ENCODE assay signal across 1 cellular context in the genomic region with DNA sequence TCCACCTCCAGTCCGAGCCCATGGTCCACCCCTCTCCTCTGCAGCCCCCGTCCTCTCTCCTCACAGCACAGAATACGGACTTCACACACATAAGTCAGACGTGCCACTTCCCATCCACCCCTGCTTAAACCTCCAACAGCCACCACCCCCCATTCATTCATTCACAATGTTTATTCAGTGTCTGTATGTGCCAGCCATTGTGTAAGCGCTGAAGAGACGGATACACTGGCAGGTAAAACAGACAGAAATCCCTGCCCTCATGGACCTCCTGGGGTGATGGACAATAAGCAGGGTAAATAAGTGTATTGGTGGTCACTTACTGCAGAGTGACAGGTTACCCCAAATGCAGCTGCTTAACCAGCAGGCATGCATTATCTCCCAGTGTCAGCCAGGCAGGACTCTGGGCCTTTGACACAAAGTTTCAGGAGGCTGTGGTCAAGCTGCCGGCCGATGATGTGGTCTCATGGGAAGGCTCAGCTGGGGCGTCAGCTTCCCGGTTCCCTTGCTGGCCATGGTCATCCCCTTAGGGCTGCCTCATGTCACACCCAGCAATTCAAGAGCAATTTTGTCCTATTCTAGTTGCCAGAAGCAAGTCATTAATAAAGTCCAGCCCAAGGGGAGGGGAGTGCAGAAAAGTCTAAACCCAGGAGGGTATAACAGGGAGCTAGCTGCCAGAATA.
TF ChIP-seq lines count a peak whose summit lies in the region.

No MANE protein-coding gene starts in this region.

TF ChIP-seq in HepG2, 621 proteins besides CTCF, POLR2A, EP300 and RAD21 (continues in another document):
- TF ChIP-seq, protein P1, sequence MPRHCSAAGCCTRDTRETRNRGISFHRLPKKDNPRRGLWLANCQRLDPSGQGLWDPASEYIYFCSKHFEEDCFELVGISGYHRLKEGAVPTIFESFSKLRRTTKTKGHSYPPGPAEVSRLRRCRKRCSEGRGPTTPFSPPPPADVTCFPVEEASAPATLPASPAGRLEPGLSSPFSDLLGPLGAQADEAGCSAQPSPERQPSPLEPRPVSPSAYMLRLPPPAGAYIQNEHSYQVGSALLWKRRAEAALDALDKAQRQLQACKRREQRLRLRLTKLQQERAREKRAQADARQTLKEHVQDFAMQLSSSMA (CRISPR knock-in tag; IDR thresholded peaks at IDR 0.05), result no peak
- TF ChIP-seq ZKSCAN5 (CRISPR knock-in tag; IDR thresholded peaks at IDR 0.05), result no peak
- TF ChIP-seq SOX13 (IDR thresholded peaks at IDR 0.05), result no peak
- no peak for TF ChIP-seq SOX13 (CRISPR knock-in tag; conservative IDR thresholded peaks at IDR 0.05 in 1 of 2, IDR thresholded peaks at IDR 0.05 in 1 of 2)
- TF ChIP-seq CENPX (CRISPR knock-in tag; IDR thresholded peaks at IDR 0.05), result no peak
- no peak for TF ChIP-seq NFYC (CRISPR knock-in tag; IDR thresholded peaks at IDR 0.05)
- TF ChIP-seq ZNF280D (CRISPR knock-in tag; IDR thresholded peaks at IDR 0.05), result peak; percentile 42; the same call in 1 of the 2 replicates
- 0 out of 2 replicates have a peak, but pooled peaks have one; percentile 25 for TF ChIP-seq SALL1 (CRISPR knock-in tag; IDR thresholded peaks at IDR 0.05)
- TF ChIP-seq, protein P2, sequence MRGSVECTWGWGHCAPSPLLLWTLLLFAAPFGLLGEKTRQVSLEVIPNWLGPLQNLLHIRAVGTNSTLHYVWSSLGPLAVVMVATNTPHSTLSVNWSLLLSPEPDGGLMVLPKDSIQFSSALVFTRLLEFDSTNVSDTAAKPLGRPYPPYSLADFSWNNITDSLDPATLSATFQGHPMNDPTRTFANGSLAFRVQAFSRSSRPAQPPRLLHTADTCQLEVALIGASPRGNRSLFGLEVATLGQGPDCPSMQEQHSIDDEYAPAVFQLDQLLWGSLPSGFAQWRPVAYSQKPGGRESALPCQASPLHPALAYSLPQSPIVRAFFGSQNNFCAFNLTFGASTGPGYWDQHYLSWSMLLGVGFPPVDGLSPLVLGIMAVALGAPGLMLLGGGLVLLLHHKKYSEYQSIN (CRISPR knock-in tag; IDR thresholded peaks at IDR 0.05; ENCODE audit: borderline replicate concordance), result no peak
- no peak for TF ChIP-seq ELF1 (CRISPR knock-in tag; IDR thresholded peaks at IDR 0.05)
- no peak for TF ChIP-seq PHB2 (IDR thresholded peaks at IDR 0.05; ENCODE audit: partially characterized antibody)
- 0 out of 2 replicates have a peak, but pooled peaks have one; percentile 16 for TF ChIP-seq ZGPAT (CRISPR knock-in tag; IDR thresholded peaks at IDR 0.05)
- no peak for TF ChIP-seq ETV5 (CRISPR knock-in tag; IDR thresholded peaks at IDR 0.05; ENCODE audit: borderline replicate concordance)
- no peak for TF ChIP-seq SRSF1 (optimal IDR thresholded peaks at IDR 0.05; ENCODE audit: low read depth, low read length)
- TF ChIP-seq ZNF30 (CRISPR knock-in tag; IDR thresholded peaks at IDR 0.05), result no peak
- TF ChIP-seq ZNF12 (CRISPR knock-in tag; IDR thresholded peaks at IDR 0.05), result peak; percentile 35; the same call in 1 of the 2 replicates
- TF ChIP-seq, protein P3, sequence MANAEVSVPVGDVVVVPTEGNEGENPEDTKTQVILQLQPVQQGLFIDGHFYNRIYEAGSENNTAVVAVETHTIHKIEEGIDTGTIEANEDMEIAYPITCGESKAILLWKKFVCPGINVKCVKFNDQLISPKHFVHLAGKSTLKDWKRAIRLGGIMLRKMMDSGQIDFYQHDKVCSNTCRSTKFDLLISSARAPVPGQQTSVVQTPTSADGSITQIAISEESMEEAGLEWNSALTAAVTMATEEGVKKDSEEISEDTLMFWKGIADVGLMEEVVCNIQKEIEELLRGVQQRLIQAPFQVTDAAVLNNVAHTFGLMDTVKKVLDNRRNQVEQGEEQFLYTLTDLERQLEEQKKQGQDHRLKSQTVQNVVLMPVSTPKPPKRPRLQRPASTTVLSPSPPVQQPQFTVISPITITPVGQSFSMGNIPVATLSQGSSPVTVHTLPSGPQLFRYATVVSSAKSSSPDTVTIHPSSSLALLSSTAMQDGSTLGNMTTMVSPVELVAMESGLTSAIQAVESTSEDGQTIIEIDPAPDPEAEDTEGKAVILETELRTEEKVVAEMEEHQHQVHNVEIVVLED (CRISPR knock-in tag; IDR thresholded peaks at IDR 0.05; ENCODE audit: borderline replicate concordance), result no peak
- TF ChIP-seq TRIM24 (CRISPR knock-in tag; IDR thresholded peaks at IDR 0.05), result peak; percentile 56; the same call in 1 of the 2 replicates
- TF ChIP-seq CEBPG (CRISPR knock-in tag; IDR thresholded peaks at IDR 0.05), result peak; percentile 49
- no peak for TF ChIP-seq ZNF792 (CRISPR knock-in tag; IDR thresholded peaks at IDR 0.05)
- no peak for TF ChIP-seq ZNF790 (CRISPR knock-in tag; IDR thresholded peaks at IDR 0.05; ENCODE audit: borderline replicate concordance)
- TF ChIP-seq, protein P4, sequence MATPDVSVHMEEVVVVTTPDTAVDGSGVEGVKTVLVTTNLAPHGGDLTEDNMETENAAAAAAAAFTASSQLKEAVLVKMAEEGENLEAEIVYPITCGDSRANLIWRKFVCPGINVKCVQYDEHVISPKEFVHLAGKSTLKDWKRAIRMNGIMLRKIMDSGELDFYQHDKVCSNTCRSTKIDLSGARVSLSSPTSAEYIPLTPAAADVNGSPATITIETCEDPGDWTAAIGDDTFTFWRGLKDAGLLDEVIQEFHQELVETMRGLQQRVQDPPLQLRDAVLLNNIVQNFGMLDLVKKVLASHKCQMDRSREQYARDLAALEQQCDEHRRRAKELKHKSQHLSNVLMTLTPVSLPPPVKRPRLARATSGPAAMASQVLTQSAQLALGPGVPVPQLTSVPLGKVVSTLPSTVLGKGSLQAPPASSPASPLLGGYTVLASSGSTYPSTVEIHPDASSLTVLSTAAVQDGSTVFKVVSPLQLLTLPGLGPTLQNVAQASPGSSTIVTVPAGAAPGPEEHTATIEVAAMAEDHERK (CRISPR knock-in tag; IDR thresholded peaks at IDR 0.05; ENCODE audit: low read depth), result no peak
- no peak for TF ChIP-seq CHD4 (IDR thresholded peaks at IDR 0.05; ENCODE audit: borderline replicate concordance, low read length)
- no peak for TF ChIP-seq ZNF10 (CRISPR knock-in tag; IDR thresholded peaks at IDR 0.05; ENCODE audit: borderline replicate concordance, low read depth)
- no peak for TF ChIP-seq ZMYM2 (CRISPR knock-in tag; IDR thresholded peaks at IDR 0.05)
- TF ChIP-seq, protein P5, sequence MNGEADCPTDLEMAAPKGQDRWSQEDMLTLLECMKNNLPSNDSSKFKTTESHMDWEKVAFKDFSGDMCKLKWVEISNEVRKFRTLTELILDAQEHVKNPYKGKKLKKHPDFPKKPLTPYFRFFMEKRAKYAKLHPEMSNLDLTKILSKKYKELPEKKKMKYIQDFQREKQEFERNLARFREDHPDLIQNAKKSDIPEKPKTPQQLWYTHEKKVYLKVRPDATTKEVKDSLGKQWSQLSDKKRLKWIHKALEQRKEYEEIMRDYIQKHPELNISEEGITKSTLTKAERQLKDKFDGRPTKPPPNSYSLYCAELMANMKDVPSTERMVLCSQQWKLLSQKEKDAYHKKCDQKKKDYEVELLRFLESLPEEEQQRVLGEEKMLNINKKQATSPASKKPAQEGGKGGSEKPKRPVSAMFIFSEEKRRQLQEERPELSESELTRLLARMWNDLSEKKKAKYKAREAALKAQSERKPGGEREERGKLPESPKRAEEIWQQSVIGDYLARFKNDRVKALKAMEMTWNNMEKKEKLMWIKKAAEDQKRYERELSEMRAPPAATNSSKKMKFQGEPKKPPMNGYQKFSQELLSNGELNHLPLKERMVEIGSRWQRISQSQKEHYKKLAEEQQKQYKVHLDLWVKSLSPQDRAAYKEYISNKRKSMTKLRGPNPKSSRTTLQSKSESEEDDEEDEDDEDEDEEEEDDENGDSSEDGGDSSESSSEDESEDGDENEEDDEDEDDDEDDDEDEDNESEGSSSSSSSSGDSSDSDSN (CRISPR knock-in tag; IDR thresholded peaks at IDR 0.05), result no peak
- TF ChIP-seq ZSCAN25 (CRISPR knock-in tag; IDR thresholded peaks at IDR 0.05), result 0 out of 2 replicates have a peak, but pooled peaks have one; percentile 43
- no peak for TF ChIP-seq ATRX (CRISPR knock-in tag; IDR thresholded peaks at IDR 0.05; ENCODE audit: borderline replicate concordance)
- TF ChIP-seq FOXO1 (CRISPR knock-in tag; IDR thresholded peaks at IDR 0.05), result no peak
- TF ChIP-seq CEBPB (IDR thresholded peaks at IDR 0.05; ENCODE audit: borderline replicate concordance, low read depth, low read length), result no peak
- TF ChIP-seq FOXA3 (CRISPR knock-in tag; IDR thresholded peaks at IDR 0.05), result peak; percentile 10; the same call in 1 of the 2 replicates
- no peak for TF ChIP-seq POLR2AphosphoS5 (IDR thresholded peaks at IDR 0.05; ENCODE audit: low read depth, low read length)
- TF ChIP-seq ZNF20 (CRISPR knock-in tag; IDR thresholded peaks at IDR 0.05), result no peak
- TF ChIP-seq ZFY (CRISPR knock-in tag; IDR thresholded peaks at IDR 0.05), result no peak
- no peak for TF ChIP-seq PHF20 (CRISPR knock-in tag; IDR thresholded peaks at IDR 0.05)
- TF ChIP-seq PLSCR1 (CRISPR knock-in tag; IDR thresholded peaks at IDR 0.05; ENCODE audit: borderline replicate concordance), result no peak
- TF ChIP-seq ZNF430 (CRISPR knock-in tag; IDR thresholded peaks at IDR 0.05), result peak; percentile 45; the same call in 1 of the 2 replicates
- no peak for TF ChIP-seq SP2 (CRISPR knock-in tag; IDR thresholded peaks at IDR 0.05)
- TF ChIP-seq MAFK (conservative IDR thresholded peaks at IDR 0.05 in 1 of 2, IDR thresholded peaks at IDR 0.05 in 1 of 2; ENCODE audit: low read length in 2 of 2), result no peak
- no peak for TF ChIP-seq TBP (CRISPR knock-in tag; IDR thresholded peaks at IDR 0.05)
- TF ChIP-seq ZNF891 (CRISPR knock-in tag; IDR thresholded peaks at IDR 0.05), result no peak
- TF ChIP-seq NAIF1 (CRISPR knock-in tag; IDR thresholded peaks at IDR 0.05; ENCODE audit: borderline replicate concordance), result no peak
- peak; percentile 78; the same call in 1 of the 2 replicates for TF ChIP-seq ZNF24 (IDR thresholded peaks at IDR 0.05)
- TF ChIP-seq, protein P6, sequence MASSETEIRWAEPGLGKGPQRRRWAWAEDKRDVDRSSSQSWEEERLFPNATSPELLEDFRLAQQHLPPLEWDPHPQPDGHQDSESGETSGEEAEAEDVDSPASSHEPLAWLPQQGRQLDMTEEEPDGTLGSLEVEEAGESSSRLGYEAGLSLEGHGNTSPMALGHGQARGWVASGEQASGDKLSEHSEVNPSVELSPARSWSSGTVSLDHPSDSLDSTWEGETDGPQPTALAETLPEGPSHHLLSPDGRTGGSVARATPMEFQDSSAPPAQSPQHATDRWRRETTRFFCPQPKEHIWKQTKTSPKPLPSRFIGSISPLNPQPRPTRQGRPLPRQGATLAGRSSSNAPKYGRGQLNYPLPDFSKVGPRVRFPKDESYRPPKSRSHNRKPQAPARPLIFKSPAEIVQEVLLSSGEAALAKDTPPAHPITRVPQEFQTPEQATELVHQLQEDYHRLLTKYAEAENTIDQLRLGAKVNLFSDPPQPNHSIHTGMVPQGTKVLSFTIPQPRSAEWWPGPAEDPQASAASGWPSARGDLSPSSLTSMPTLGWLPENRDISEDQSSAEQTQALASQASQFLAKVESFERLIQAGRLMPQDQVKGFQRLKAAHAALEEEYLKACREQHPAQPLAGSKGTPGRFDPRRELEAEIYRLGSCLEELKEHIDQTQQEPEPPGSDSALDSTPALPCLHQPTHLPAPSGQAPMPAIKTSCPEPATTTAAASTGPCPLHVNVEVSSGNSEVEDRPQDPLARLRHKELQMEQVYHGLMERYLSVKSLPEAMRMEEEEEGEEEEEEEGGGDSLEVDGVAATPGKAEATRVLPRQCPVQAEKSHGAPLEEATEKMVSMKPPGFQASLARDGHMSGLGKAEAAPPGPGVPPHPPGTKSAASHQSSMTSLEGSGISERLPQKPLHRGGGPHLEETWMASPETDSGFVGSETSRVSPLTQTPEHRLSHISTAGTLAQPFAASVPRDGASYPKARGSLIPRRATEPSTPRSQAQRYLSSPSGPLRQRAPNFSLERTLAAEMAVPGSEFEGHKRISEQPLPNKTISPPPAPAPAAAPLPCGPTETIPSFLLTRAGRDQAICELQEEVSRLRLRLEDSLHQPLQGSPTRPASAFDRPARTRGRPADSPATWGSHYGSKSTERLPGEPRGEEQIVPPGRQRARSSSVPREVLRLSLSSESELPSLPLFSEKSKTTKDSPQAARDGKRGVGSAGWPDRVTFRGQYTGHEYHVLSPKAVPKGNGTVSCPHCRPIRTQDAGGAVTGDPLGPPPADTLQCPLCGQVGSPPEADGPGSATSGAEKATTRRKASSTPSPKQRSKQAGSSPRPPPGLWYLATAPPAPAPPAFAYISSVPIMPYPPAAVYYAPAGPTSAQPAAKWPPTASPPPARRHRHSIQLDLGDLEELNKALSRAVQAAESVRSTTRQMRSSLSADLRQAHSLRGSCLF (CRISPR knock-in tag; IDR thresholded peaks at IDR 0.05; ENCODE audit: borderline replicate concordance), result no peak
- TF ChIP-seq ZNF614 (CRISPR knock-in tag; IDR thresholded peaks at IDR 0.05; ENCODE audit: borderline replicate concordance), result no peak
